In the genomic region with DNA sequence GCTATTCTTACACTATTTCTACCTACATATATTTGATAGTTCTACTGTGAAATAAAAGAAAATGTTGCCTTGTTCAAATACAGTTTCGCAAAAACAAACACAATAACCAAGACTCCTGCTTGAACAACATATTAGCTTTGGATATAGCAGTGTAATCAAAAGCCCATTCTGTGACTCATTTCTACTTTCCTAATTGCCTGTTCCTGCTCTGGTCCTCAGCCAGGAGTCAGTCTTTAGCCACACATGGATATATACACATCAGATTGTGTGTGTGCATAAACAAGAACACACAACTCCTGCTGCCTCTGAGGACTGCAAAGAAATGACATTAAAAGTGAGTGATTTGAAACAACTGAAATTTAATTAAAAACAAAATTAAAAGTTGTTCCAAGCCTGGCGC, we compare ENCODE assay signal across 19 cellular contexts.
A peak's percentile ranks its signal among the peaks of the same experiment; 100 is the strongest.
DNase-seq lines count a peak whose midpoint lies in the region; ATAC-seq and TF ChIP-seq lines count a peak whose summit lies in the region.
"Had no signal": no experiment of that assay in that cellular context is flagged by ENCODE, and none has a peak within 500 bp of the region (broad histone marks: within the 10 kb centered on the region; RNA-seq: fewer than 3 reads in every experiment).

No MANE protein-coding gene starts in this region.

- H3K36me3 Mint-ChIP-seq in endodermal cell (ENCODE audit: low read depth), result no peaks in the 10 kb centered on the region
- H3K36me3 Mint-ChIP-seq: CD14-positive monocyte, IgD-negative memory B cell had no signal

- H3K4me1 ChIP-seq in A673 (ENCODE audit: insufficient read depth, low read length, poor library complexity, severe bottlenecking) (no peaks in the 10 kb centered on the region), endodermal cell (ENCODE audit: control insufficient read depth, insufficient read depth, low read length) (no peaks in the 10 kb centered on the region)
- H3K4me1 ChIP-seq: A549, Caco-2, SJSA1 had no signal

- no peaks in the 10 kb centered on the region for H3K9me3 Mint-ChIP-seq in endodermal cell

- POLR2A ChIA-PET in A673 (lab: Charles Lee; ENCODE audit: low non-redundant PET), result no interaction called here

- no peaks in the 10 kb centered on the region for H3K9me3 ChIP-seq in A673 (ENCODE audit: low read depth, low read length, poor library complexity, severe bottlenecking)
- no peaks in the 10 kb centered on the region for H3K9me3 ChIP-seq in endodermal cell (ENCODE audit: control insufficient read depth, low read length)
- H3K9me3 ChIP-seq: A549, Caco-2, SJSA1 had no signal

- H3K27ac ChIP-seq in A673 (ENCODE audit: low read depth, low read length, poor library complexity, severe bottlenecking) (no peak overlapping the region), endodermal cell (ENCODE audit: low read depth, low read length) (no peak overlapping the region)
- H3K27ac ChIP-seq: A549, HL-60, SJSA1 had no signal

- no peaks in the 10 kb centered on the region for H3K27me3 Mint-ChIP-seq in endodermal cell (ENCODE audit: insufficient read depth)
- H3K27me3 Mint-ChIP-seq: IgD-negative memory B cell had no signal

- TF ChIP-seq CTCF in A673 (conservative IDR thresholded peaks at IDR 0.05; ENCODE audit: low read depth, low read length) (0 out of 2 replicates have a peak, but pooled peaks have one; percentile 14), endodermal cell (conservative IDR thresholded peaks at IDR 0.05) (peak; percentile 43)

- peaks cover 5% of the 10 kb centered on the region for H3K4me1 Mint-ChIP-seq in endodermal cell
- H3K4me1 Mint-ChIP-seq: CD14-positive monocyte, IgD-negative memory B cell had no signal

- intact Hi-C loops in A673 (cut with micrococcal nuclease; ENCODE audit: unreplicated experiment), result no loop called here

- no peak overlapping the region for H3K27ac Mint-ChIP-seq in endodermal cell
- H3K27ac Mint-ChIP-seq: CD14-positive monocyte, IgD-negative memory B cell had no signal

- ATAC-seq in HG02970 (IDR thresholded peaks at IDR 0.05; ENCODE audit: low FRiP score, unreplicated experiment) (no peak), HG03196 (IDR thresholded peaks at IDR 0.05; ENCODE audit: unreplicated experiment) (no peak)
- ATAC-seq: A549 had no signal

- no peak overlapping the region for H3K4me3 ChIP-seq in A673 (ENCODE audit: low read depth, low read length, poor library complexity, severe bottlenecking)
- no peak overlapping the region for H3K4me3 ChIP-seq in endodermal cell (ENCODE audit: low read length)
- H3K4me3 ChIP-seq: A549, SJSA1 had no signal

- H3K27me3 ChIP-seq in A673 (replicated peaks; ENCODE audit: insufficient read depth, low read depth, low read length, poor library complexity) (peaks cover 20% of the 10 kb centered on the region), endodermal cell (ENCODE audit: control insufficient read depth, insufficient read depth, low read length, poor library complexity, severe bottlenecking) (no peaks in the 10 kb centered on the region)
- H3K27me3 ChIP-seq: SJSA1 had no signal

- no peak overlapping the region for H3K9ac ChIP-seq in endodermal cell (ENCODE audit: extremely low read depth, low read length, poor library complexity, severe bottlenecking)

- 87 to 100% methylated on average over 1 to 2 of the region's 2 CpGs for WGBS in endodermal cell (ENCODE audit: insufficient coverage in 1 of 2, insufficient read length in 1 of 2), 2 experiments

- BruUV-seq in A673 (replicated peaks; lab: Mats Ljungman, UMichigan), result no TSS peak

- H3K4me3 Mint-ChIP-seq in endodermal cell, result no peak overlapping the region
- H3K4me3 Mint-ChIP-seq: CD14-positive monocyte, IgD-negative memory B cell had no signal

- DNase-seq in A673 (ENCODE audit: low spot score), result peak; percentile 3
- peak; percentile 5 for DNase-seq in M059J (ENCODE audit: low read depth)
- DNase-seq in NCI-H774 (lab: John Stamatoyannopoulos, UW), result peak; percentile 82
- no peak for DNase-seq in endodermal cell
- DNase-seq in NCI-H82 treated with DMSO at 0.1 percent for 48 hours (lab: John Stamatoyannopoulos, UW; ENCODE audit: unreplicated experiment), result no peak
- no peak for DNase-seq in NCI-H1105 (lab: John Stamatoyannopoulos, UW)
- DNase-seq: Caco-2, EL, H7, Kasumi-1, NCI-H187, NCI-H524 had no signal

- H3K36me3 ChIP-seq in A673 (ENCODE audit: insufficient read depth, low read length, poor library complexity, severe bottlenecking) (no peaks in the 10 kb centered on the region), endodermal cell (ENCODE audit: control insufficient read depth, insufficient read depth, low read length) (no peaks in the 10 kb centered on the region)
- H3K36me3 ChIP-seq: SJSA1 had no signal

- CTCF ChIA-PET in A673 (lab: Charles Lee), result no interaction called here

Comparison
In these comparisons a context has a peak if more than half of its experiments do, and no peak if none do; other contexts are left out.
1. DNase-seq: peak in A673 (single experiment), M059J (single experiment) and NCI-H774 (single experiment); none in endodermal cell (single experiment), NCI-H82 treated with DMSO at 0.1 percent for 48 hours (single experiment) and NCI-H1105 (single experiment).